14 cellular contexts compared by ENCODE assay signal in genomic region chr3:141233457-141234161, GRCh38. TPM values are rescaled to one million over a fixed set of nuclear protein-coding genes. Genes with fewer than 3 reads are reported as not detected.
A peak's percentile ranks its signal among the peaks of the same experiment; 100 is the strongest.
DNase-seq lines count a peak whose midpoint lies in the region; ATAC-seq and TF ChIP-seq lines count a peak whose summit lies in the region.
"Had no signal": no experiment of that assay in that cellular context is flagged by ENCODE, and none has a peak within 500 bp of the region (broad histone marks: within the 10 kb centered on the region; RNA-seq: fewer than 3 reads in every experiment).

No MANE protein-coding gene starts in this region.

- intact Hi-C loops in natural killer cell (cut with micrococcal nuclease): loop anchor here (10.0 kb wide), 1 partner anchor 221 kb away; no protein-coding TSS in a partner anchor

- DNase-seq in CD1c-positive myeloid dendritic cell (ENCODE audit: extremely low spot score): peak; percentile 8
- DNase-seq in CD8-positive, alpha-beta memory T cell: no peak
- DNase-seq in natural killer cell: no peak
- DNase-seq in NCI-H82 treated with DMSO at 0.1 percent for 48 hours (lab: John Stamatoyannopoulos, UW; ENCODE audit: unreplicated experiment): no peak
- DNase-seq: activated CD8-positive, alpha-beta memory T cell treated with anti-CD3 and anti-CD28 coated beads, Interleukin-2, amount 50 U/mL, for 48 hours; islet precursor cell; NCI-H226; SIG-M5; thyroid gland had no signal

- peaks cover 53% of the 10 kb centered on the region for H3K4me1 ChIP-seq in CD8-positive, alpha-beta memory T cell (ENCODE audit: insufficient read depth, low read length)
- H3K4me1 ChIP-seq: prostate gland had no signal

- peak overlapping the region in 3 of 8 donors; percentile 7 to 62 (median 29) for H3K27ac Mint-ChIP-seq in CD8-positive, alpha-beta memory T cell
- H3K27ac Mint-ChIP-seq in activated T-helper 17 cell treated with anti-CD3 and anti-CD28 coated beads, Interleukin-2, amount 50 U/mL, for 72 hours: no peak overlapping the region
- H3K27ac Mint-ChIP-seq in natural killer cell: peak overlapping the region; percentile 34 to 47

- no peaks in the 10 kb centered on the region for H3K27me3 Mint-ChIP-seq in CD8-positive, alpha-beta memory T cell
- H3K27me3 Mint-ChIP-seq in activated T-helper 17 cell treated with anti-CD3 and anti-CD28 coated beads, Interleukin-2, amount 50 U/mL, for 72 hours: no peaks in the 10 kb centered on the region
- H3K27me3 Mint-ChIP-seq in natural killer cell (ENCODE audit: low read depth in 2 of 2): no peaks in the 10 kb centered on the region

- no peak overlapping the region for H3K4me3 ChIP-seq in CD8-positive, alpha-beta memory T cell (ENCODE audit: low read length)
- H3K4me3 ChIP-seq: thyroid gland had no signal

- H3K36me3 Mint-ChIP-seq in CD8-positive, alpha-beta memory T cell: peaks cover 0 to 21% (median 9%) of the 10 kb centered on the region in 3 donors
- peaks cover 9% of the 10 kb centered on the region for H3K36me3 Mint-ChIP-seq in activated T-helper 17 cell treated with anti-CD3 and anti-CD28 coated beads, Interleukin-2, amount 50 U/mL, for 72 hours (ENCODE audit: low read depth)
- no peaks in the 10 kb centered on the region for H3K36me3 Mint-ChIP-seq in natural killer cell

- CTCF ChIA-PET in CD8-positive, alpha-beta memory T cell (lab: Charles Lee): interaction anchor here (3.9 to 4.2 kb wide), 2 partner anchors 33 to 47 kb away, joined by 49 to 64 read pairs; no protein-coding TSS in a partner anchor

- H3K4me1 Mint-ChIP-seq in CD8-positive, alpha-beta memory T cell: peaks cover 58 to 73% (median 71%) of the 10 kb centered on the region in 3 donors
- H3K4me1 Mint-ChIP-seq in activated T-helper 17 cell treated with anti-CD3 and anti-CD28 coated beads, Interleukin-2, amount 50 U/mL, for 72 hours: peaks cover 34% of the 10 kb centered on the region
- peaks cover 73 to 78% of the 10 kb centered on the region in 2 donors for H3K4me1 Mint-ChIP-seq in natural killer cell

- no peaks in the 10 kb centered on the region for H3K27me3 ChIP-seq in CD8-positive, alpha-beta memory T cell (ENCODE audit: insufficient read depth, low read length, poor library complexity, severe bottlenecking)
- H3K27me3 ChIP-seq: thyroid gland had no signal

- no peaks in the 10 kb centered on the region for H3K9me3 ChIP-seq in CD8-positive, alpha-beta memory T cell (ENCODE audit: low read length)
- H3K9me3 ChIP-seq: prostate gland, thyroid gland had no signal

- H3K36me3 ChIP-seq in CD8-positive, alpha-beta memory T cell (ENCODE audit: insufficient read depth, low read length): no peaks in the 10 kb centered on the region
- H3K36me3 ChIP-seq: prostate gland, thyroid gland had no signal

- no peak for ATAC-seq in activated T-helper 17 cell treated with anti-CD3 and anti-CD28 coated beads, Interleukin-2, amount 50 U/mL, for 72 hours (replicated peaks)
- no peak for ATAC-seq in natural killer cell
- no peak for ATAC-seq in GM18511 (IDR thresholded peaks at IDR 0.05; ENCODE audit: unreplicated experiment)
- no peak for ATAC-seq in GM19395 (IDR thresholded peaks at IDR 0.05; ENCODE audit: unreplicated experiment)

- peak overlapping the region; percentile 77 to 91 (median 84) for H3K4me3 Mint-ChIP-seq in CD8-positive, alpha-beta memory T cell
- H3K4me3 Mint-ChIP-seq in activated T-helper 17 cell treated with anti-CD3 and anti-CD28 coated beads, Interleukin-2, amount 50 U/mL, for 72 hours: peak overlapping the region; percentile 81
- peak overlapping the region; percentile 28 for H3K4me3 Mint-ChIP-seq in natural killer cell

- H3K9me3 Mint-ChIP-seq in CD8-positive, alpha-beta memory T cell: no peaks in the 10 kb centered on the region
- no peaks in the 10 kb centered on the region for H3K9me3 Mint-ChIP-seq in activated T-helper 17 cell treated with anti-CD3 and anti-CD28 coated beads, Interleukin-2, amount 50 U/mL, for 72 hours
- no peaks in the 10 kb centered on the region for H3K9me3 Mint-ChIP-seq in natural killer cell

- no peak overlapping the region for H3K27ac ChIP-seq in CD8-positive, alpha-beta memory T cell (ENCODE audit: low read depth, low read length)
- H3K27ac ChIP-seq: epithelial cell of prostate, thyroid gland had no signal

- no peak for TF ChIP-seq CTCF in natural killer cell (IDR thresholded peaks at IDR 0.05)

- POLR2A ChIA-PET in CD8-positive, alpha-beta memory T cell (lab: Charles Lee): interaction anchor here (0.6 to 3.7 kb wide), 2 partner anchors 33 to 217 kb away, joined by 3 to 87 read pairs; no protein-coding TSS in a partner anchor

RNA-seq across cellular contexts. Expression of gene PXYLP1, which starts 2.0 kb away (rescaled TPM):
- 1 to 10 TPM; 6.6 to 9.5 TPM for total RNA-seq in CD8-positive, alpha-beta memory T cell
- polyA plus RNA-seq in CD8-positive, alpha-beta memory T cell: 7.6 TPM
- total RNA-seq in activated T-helper 17 cell treated with anti-CD3 and anti-CD28 coated beads, Interleukin-2, amount 50 U/mL, for 72 hours: 10 to 100 TPM in 1 of 2 donors, 1 to 10 TPM in 1; 5.7 to 11.4 TPM
- 10 to 100 TPM; 13.0 to 32.4 (median 21.7) TPM for total RNA-seq in natural killer cell

Comparison
In these comparisons a context has a peak if more than half of its experiments do, and no peak if none do; other contexts are left out.
1. H3K4me3 Mint-ChIP-seq: peak in every context shown above with its lines; median percentile 84 in CD8-positive, alpha-beta memory T cell; 81 in activated T-helper 17 cell treated with anti-CD3 and anti-CD28 coated beads, Interleukin-2, amount 50 U/mL, for 72 hours; 28 in natural killer cell.